21 cellular contexts compared by ENCODE assay signal in the genomic region with DNA sequence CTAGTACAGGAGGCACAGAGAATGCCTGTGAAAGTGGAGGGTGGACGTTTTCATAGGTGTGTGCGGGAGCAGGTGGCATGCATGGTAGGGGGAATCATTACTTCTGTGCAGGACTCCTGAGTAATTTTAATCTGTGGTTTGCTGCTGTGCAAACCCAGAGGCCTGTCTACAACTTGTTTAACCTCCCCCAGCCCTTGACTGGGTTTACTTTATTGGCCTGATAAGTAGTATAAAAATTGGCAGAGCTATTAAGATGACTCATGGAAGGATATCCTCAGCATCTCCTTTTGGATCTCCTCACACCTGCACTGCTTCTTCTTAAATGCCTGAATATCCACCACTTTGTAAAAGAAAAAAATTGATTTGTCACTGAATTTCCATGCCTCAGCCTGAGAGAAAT.
A peak's percentile ranks its signal among the peaks of the same experiment; 100 is the strongest.
DNase-seq lines count a peak whose midpoint lies in the region; ATAC-seq, FAIRE-seq and TF ChIP-seq lines count a peak whose summit lies in the region.
"Had no signal": no experiment of that assay in that cellular context is flagged by ENCODE, and none has a peak within 500 bp of the region (broad histone marks: within the 10 kb centered on the region; RNA-seq: fewer than 3 reads in every experiment).

No MANE protein-coding gene starts in this region.

- TF ChIP-seq EP300 in GM12878 (IDR thresholded peaks at IDR 0.05; ENCODE audit: borderline replicate concordance in 1 of 2, control insufficient read depth in 1 of 2, low read depth in 2 of 2, low read length in 2 of 2), result no peak
- no peak for TF ChIP-seq EP300 in stomach (IDR thresholded peaks at IDR 0.05)

- H3K36me3 ChIP-seq in BLaER1 (0 out of 2 replicates have a peak, but pooled peaks cover 8% of the 10 kb centered on the region), DOHH2 (ENCODE audit: control insufficient read depth, low read length) (no peaks in the 10 kb centered on the region), GM12878 (ENCODE audit: control insufficient read depth in 2 of 2, insufficient read depth in 2 of 2, low read length in 1 of 2) (no peaks in the 10 kb centered on the region), stomach (no peaks in the 10 kb centered on the region)

- intact Hi-C loops in GM12878 (cut with micrococcal nuclease; ENCODE audit: unreplicated experiment) (no loop called here), stomach (cut with DNase I; ENCODE audit: low total_unique reads) (no loop called here)

- TF ChIP-seq POLR2A in GM12878 (IDR thresholded peaks at IDR 0.05; ENCODE audit: low read depth, low read length), result no peak
- no peak for TF ChIP-seq POLR2A in stomach (IDR thresholded peaks at IDR 0.05)

- peak; percentile 40 for ATAC-seq in GM12878
- ATAC-seq: HepG2 had no signal

- no TSS peak for BruUV-seq in GM12878 (replicated peaks; lab: Mats Ljungman, UMichigan)

- CTCF ChIA-PET in GM12878 (lab: Yijun Ruan, JAX), result no interaction called here

- H3K9ac ChIP-seq in BLaER1, result peak overlapping the region; percentile 27; the same call in 1 of the 2 replicates
- H3K9ac ChIP-seq in GM12878 (ENCODE audit: control insufficient read depth, insufficient read depth, low read length), result no peak overlapping the region

- DNase-seq in NCI-H226 (peak; percentile 57), GM12878 (ENCODE audit: low read depth, low spot score) (no peak), stomach (no peak), DMS153 (lab: John Stamatoyannopoulos, UW) (no peak), superior temporal gyrus (ENCODE audit: extremely low spot score) (no peak), GM19239 (ENCODE audit: insufficient read length, low spot score) (no peak)
- DNase-seq: Calu3; CD4-positive, alpha-beta memory T cell; H7; KG1; MM.1S; NCI-H1105; NCI-H1694; NCI-H2171; NCI-H510A; Right ventricle myocardium superior had no signal

- H3K27ac ChIP-seq in BLaER1 (no peak overlapping the region), DOHH2 (ENCODE audit: low read depth, low read length) (peak overlapping the region; percentile 60), GM12878 (ENCODE audit: control insufficient read depth, insufficient read depth) (no peak overlapping the region), stomach (no peak overlapping the region)
- H3K27ac ChIP-seq: SK-N-MC had no signal

- no peaks in the 10 kb centered on the region for H3K27me3 ChIP-seq in BLaER1
- H3K27me3 ChIP-seq in DOHH2 (ENCODE audit: control insufficient read depth, low read length), result no peaks in the 10 kb centered on the region
- no peaks in the 10 kb centered on the region for H3K27me3 ChIP-seq in GM12878 (replicated peaks in 1 of 2; ENCODE audit: control insufficient read depth in 2 of 2, insufficient read depth in 2 of 2, low read length in 1 of 2)
- H3K27me3 ChIP-seq in stomach, result no peaks in the 10 kb centered on the region

- H3K9me3 ChIP-seq in BLaER1 (no peaks in the 10 kb centered on the region; the same call in 1 of the 2 replicates), DOHH2 (ENCODE audit: control insufficient read depth, insufficient read depth, low read length) (no peaks in the 10 kb centered on the region), GM12878 (replicated peaks; ENCODE audit: control insufficient read depth, insufficient read depth, low read length) (no peaks in the 10 kb centered on the region), stomach (no peaks in the 10 kb centered on the region)

- peak overlapping the region; percentile 27 for H3K4me2 ChIP-seq in BLaER1
- H3K4me2 ChIP-seq in DOHH2 (ENCODE audit: low read length), result peak overlapping the region; percentile 81
- H3K4me2 ChIP-seq in GM12878 (ENCODE audit: control insufficient read depth, insufficient read depth), result no peak overlapping the region; the same call in 1 of the 2 replicates

- peaks cover 9% of the 10 kb centered on the region; the same call in 1 of the 2 replicates for H3F3A ChIP-seq in DOHH2 (ENCODE audit: control insufficient read depth, insufficient read depth)

- peaks cover 83% of the 10 kb centered on the region for H4K20me1 ChIP-seq in BLaER1
- peaks cover 15% of the 10 kb centered on the region; the same call in 1 of the 2 replicates for H4K20me1 ChIP-seq in DOHH2 (ENCODE audit: control insufficient read depth, insufficient read depth, low read depth, low read length)
- no peaks in the 10 kb centered on the region for H4K20me1 ChIP-seq in GM12878 (ENCODE audit: control insufficient read depth, insufficient read depth)

- SMC1A ChIA-PET in GM12878 (lab: Charles Lee; ENCODE audit: uncharacterized antibody, unreplicated experiment), result interaction anchor here (0.7 to 7.0 kb wide), 13 partner anchors 11 to 122 kb away, joined by 3 to 62 read pairs (median 4); no protein-coding TSS in a partner anchor

- 0% methylated on average over 2 of the region's 2 CpGs for WGBS in GM12878 (ENCODE audit: insufficient coverage, insufficient replicate concordance, low lambda C conversion rate, missing lambda C conversion rate)
- 13 to 25% (median 19%) methylated on average over 2 of the region's 2 CpGs for WGBS in stomach, 5 donors

- H3K79me2 ChIP-seq in DOHH2 (ENCODE audit: control insufficient read depth, low read length) (peaks cover 99% of the 10 kb centered on the region), GM12878 (ENCODE audit: control insufficient read depth, insufficient read depth, low read length) (no peaks in the 10 kb centered on the region; the same call in none of the 2 replicates)

- H2AFZ ChIP-seq in GM12878 (ENCODE audit: control insufficient read depth, low read depth, low read length), result no peak overlapping the region

- TF ChIP-seq RAD21 in GM12878 (IDR thresholded peaks at IDR 0.05; ENCODE audit: insufficient read depth, low read depth, low read length), result no peak

- FAIRE-seq in GM12878 (lab: Jason Lieb, UNC), result no peak
- no peak for FAIRE-seq in GM19239 (lab: Jason Lieb, UNC)
- FAIRE-seq: HepG2, RCC 7860 had no signal

- in situ Hi-C loops in GM12878 (cut with MboI), result no loop called here

- no peaks in the 10 kb centered on the region for H3K9me2 ChIP-seq in DOHH2 (replicated peaks; ENCODE audit: control insufficient read depth, low read length)

- RAD21 ChIA-PET in GM12878 (lab: Charles Lee; ENCODE audit: unreplicated experiment), result interaction anchor here (1.2 to 1.5 kb wide), 2 partner anchors 122 to 202 kb away, joined by 3 to 4 read pairs; no protein-coding TSS in a partner anchor

- POLR2A ChIA-PET in GM12878 (lab: Charles Lee), result interaction anchor here (0.8 to 1.9 kb wide), 4 partner anchors 12 to 37 kb away, joined by 3 to 6 read pairs (median 4); no protein-coding TSS in a partner anchor

- peaks cover 64% of the 10 kb centered on the region for H3K4me1 ChIP-seq in BLaER1
- peaks cover 79% of the 10 kb centered on the region for H3K4me1 ChIP-seq in DOHH2 (ENCODE audit: control insufficient read depth, low read length)
- peaks cover 17% of the 10 kb centered on the region for H3K4me1 ChIP-seq in GM12878 (ENCODE audit: control insufficient read depth, insufficient read depth, low read length)
- H3K4me1 ChIP-seq in stomach, result peaks cover 0 to 10% (median 0%) of the 10 kb centered on the region in 4 donors

- TF ChIP-seq CTCF in DOHH2 (IDR thresholded peaks at IDR 0.05; ENCODE audit: low read depth, low read length, poor library complexity, severe bottlenecking) (no peak), GM12878 (IDR thresholded peaks at IDR 0.05 in 2 of 3, conservative IDR thresholded peaks at IDR 0.05 in 1 of 3; ENCODE audit: control insufficient read depth in 2 of 3, extremely low read depth in 1 of 3, insufficient read depth in 1 of 3, low read depth in 3 of 3, low read length in 3 of 3) (no peak), stomach (IDR thresholded peaks at IDR 0.05) (no peak)

- H3K4me3 ChIP-seq in BLaER1 (no peak overlapping the region), DOHH2 (ENCODE audit: low read length) (peak overlapping the region; percentile 55), GM12878 (no peak overlapping the region), stomach (no peak overlapping the region)
- H3K4me3 ChIP-seq: SK-N-MC had no signal

TF ChIP-seq in GM12878, 131 proteins besides CTCF, POLR2A, EP300 and RAD21:
- TF ChIP-seq RAD51 (IDR thresholded peaks at IDR 0.05) (no peak), MTA2 (IDR thresholded peaks at IDR 0.05; ENCODE audit: low read depth) (no peak), RUNX3 (IDR thresholded peaks at IDR 0.05; ENCODE audit: low read length) (peak; percentile 60)
